In the genomic region with DNA sequence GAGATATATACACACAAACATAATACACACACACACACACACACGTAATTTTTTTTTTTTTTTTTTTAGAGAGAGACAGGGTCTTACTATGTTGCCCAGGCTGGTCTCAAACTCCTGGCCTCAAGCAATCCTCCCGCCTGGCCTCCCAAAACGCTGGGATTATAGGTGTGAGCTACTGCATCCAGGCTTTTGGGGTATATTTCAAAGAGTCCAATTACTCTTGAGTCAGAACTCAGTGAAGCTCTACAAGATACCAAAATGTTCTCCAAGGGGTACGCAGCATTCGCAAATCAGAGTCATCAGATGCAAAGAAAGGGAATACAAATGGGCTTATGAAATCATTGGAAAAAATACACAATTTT, we compare ENCODE assay signal across 8 cellular contexts. TPM values are rescaled to one million over a fixed set of nuclear protein-coding genes. Genes with fewer than 3 reads are reported as not detected.
DNase-seq lines count a peak whose midpoint lies in the region; ATAC-seq and TF ChIP-seq lines count a peak whose summit lies in the region.

No MANE protein-coding gene starts in this region.

- intact Hi-C loops in CD4-positive, alpha-beta T cell (cut with DNase I, micrococcal nuclease), result loop anchor here in 1 of 2 experiments (5.0 kb wide), 1 partner anchor 45 kb away; no protein-coding TSS in a partner anchor
- intact Hi-C loops in activated T-helper 1 cell treated with anti-CD3 and anti-CD28 coated beads, Interleukin-12 subunit alpha, Interleukin-12 subunit beta, Interleukin-2, Interleukin-4 antibody, amounts not matched to agents 30 ng/mL and 10 ng/mL and 1 ng/mL, durations not matched to agents 14 hours and 24 hours and 36 hours (cut with micrococcal nuclease), result loop anchor here (10.0 kb wide), 1 partner anchor 367 kb away; a partner anchor contains a TSS

- peak; percentile 6 for ATAC-seq in CD4-positive, alpha-beta T cell (ENCODE audit: poor library complexity)

- no peaks in the 10 kb centered on the region for H3K9me3 Mint-ChIP-seq in CD4-positive, alpha-beta T cell
- H3K9me3 Mint-ChIP-seq in activated T-helper 1 cell treated with anti-CD3 and anti-CD28 coated beads, Interleukin-12 subunit alpha, Interleukin-12 subunit beta, Interleukin-2, Interleukin-4 antibody, amounts not matched to agents 30 ng/mL and 10 ng/mL and 1 ng/mL, durations not matched to agents 14 hours and 24 hours and 36 hours, result peaks cover 4% of the 10 kb centered on the region

- no peak overlapping the region for H3K4me3 Mint-ChIP-seq in CD4-positive, alpha-beta T cell
- peak overlapping the region; percentile 38 for H3K4me3 Mint-ChIP-seq in activated T-helper 1 cell treated with anti-CD3 and anti-CD28 coated beads, Interleukin-12 subunit alpha, Interleukin-12 subunit beta, Interleukin-2, Interleukin-4 antibody, amounts not matched to agents 30 ng/mL and 10 ng/mL and 1 ng/mL, durations not matched to agents 14 hours and 24 hours and 36 hours

- no peaks in the 10 kb centered on the region for H3K36me3 Mint-ChIP-seq in CD4-positive, alpha-beta T cell (ENCODE audit: low read depth)
- H3K36me3 Mint-ChIP-seq in activated T-helper 1 cell treated with anti-CD3 and anti-CD28 coated beads, Interleukin-12 subunit alpha, Interleukin-12 subunit beta, Interleukin-2, Interleukin-4 antibody, amounts not matched to agents 30 ng/mL and 10 ng/mL and 1 ng/mL, durations not matched to agents 14 hours and 24 hours and 36 hours (ENCODE audit: low read depth), result peaks cover 2% of the 10 kb centered on the region

- peak overlapping the region; percentile 74 for H3K27ac Mint-ChIP-seq in CD4-positive, alpha-beta T cell
- peak overlapping the region; percentile 94 for H3K27ac Mint-ChIP-seq in activated T-helper 1 cell treated with anti-CD3 and anti-CD28 coated beads, Interleukin-12 subunit alpha, Interleukin-12 subunit beta, Interleukin-2, Interleukin-4 antibody, amounts not matched to agents 30 ng/mL and 10 ng/mL and 1 ng/mL, durations not matched to agents 14 hours and 24 hours and 36 hours

- H3K9ac ChIP-seq in mucosa of rectum (ENCODE audit: low read depth in 1 of 2, low read length in 2 of 2), result no peak overlapping the region

- no peaks in the 10 kb centered on the region for H3K27me3 ChIP-seq in CD4-positive, alpha-beta T cell (ENCODE audit: control insufficient read depth, insufficient read depth, low read length)
- H3K27me3 ChIP-seq in mucosa of rectum (ENCODE audit: control insufficient read depth in 2 of 2, insufficient read depth in 2 of 2, low read length in 2 of 2) (no peaks in the 10 kb centered on the region), BE2C (no peaks in the 10 kb centered on the region; the same call in 1 of the 2 replicates)

- H3K4me3 ChIP-seq in HEK293 (ENCODE audit: low read depth, low read length) (no peak overlapping the region), mucosa of rectum (ENCODE audit: low read length in 2 of 2) (no peak overlapping the region), BE2C (ENCODE audit: low read depth, low read length) (no peak overlapping the region)

- no peak for DNase-seq in CD4-positive, alpha-beta T cell
- no peak for DNase-seq in activated T-helper 1 cell treated with anti-CD3 and anti-CD28 coated beads, Interleukin-12 subunit alpha, Interleukin-12 subunit beta, Interleukin-2, Interleukin-4 antibody, amounts not matched to agents 30 ng/mL and 10 ng/mL and 1 ng/mL, durations not matched to agents 14 hours and 24 hours and 36 hours (ENCODE audit: low spot score)
- no peak for DNase-seq in BE2C
- no peak for DNase-seq in putamen (ENCODE audit: low spot score)
- DNase-seq in Kasumi-1 (lab: John Stamatoyannopoulos, UW), result no peak
- DNase-seq in NCI-H146 (lab: John Stamatoyannopoulos, UW), result no peak

- H3K36me3 ChIP-seq in HEK293 (ENCODE audit: control insufficient read depth in 2 of 2, insufficient read depth in 1 of 2, low read length in 2 of 2), result no peaks in the 10 kb centered on the region
- H3K36me3 ChIP-seq in mucosa of rectum (ENCODE audit: control insufficient read depth in 2 of 2, insufficient read depth in 2 of 2, low read length in 2 of 2), result no peaks in the 10 kb centered on the region
- H3K36me3 ChIP-seq in BE2C, result no peaks in the 10 kb centered on the region

- H3K27me3 Mint-ChIP-seq in CD4-positive, alpha-beta T cell, result no peaks in the 10 kb centered on the region
- no peaks in the 10 kb centered on the region for H3K27me3 Mint-ChIP-seq in activated T-helper 1 cell treated with anti-CD3 and anti-CD28 coated beads, Interleukin-12 subunit alpha, Interleukin-12 subunit beta, Interleukin-2, Interleukin-4 antibody, amounts not matched to agents 30 ng/mL and 10 ng/mL and 1 ng/mL, durations not matched to agents 14 hours and 24 hours and 36 hours (ENCODE audit: insufficient read depth)

- no peaks in the 10 kb centered on the region for H3K9me3 ChIP-seq in CD4-positive, alpha-beta T cell (ENCODE audit: control insufficient read depth, low read length)
- H3K9me3 ChIP-seq in HEK293 (ENCODE audit: control insufficient read depth, insufficient read depth, low read depth, low read length) (no peaks in the 10 kb centered on the region), mucosa of rectum (ENCODE audit: control insufficient read depth in 2 of 2, low read length in 2 of 2) (no peaks in the 10 kb centered on the region), BE2C (no peaks in the 10 kb centered on the region)

- CTCF ChIA-PET in CD4-positive, alpha-beta T cell (lab: Charles Lee), result interaction anchor here (3.2 kb wide), 1 partner anchor 54 kb away, joined by 17 read pairs; a partner anchor contains a TSS
- CTCF ChIA-PET in HEK293 (lab: Yijun Ruan, JAX), result interaction anchor here (0.7 to 0.9 kb wide), 2 partner anchors 193 to 493 kb away, joined by 3 read pairs; no protein-coding TSS in a partner anchor

- no peak overlapping the region for H3K27ac ChIP-seq in CD4-positive, alpha-beta T cell (ENCODE audit: low read depth, low read length)
- peak overlapping the region; percentile 25; the same call in 1 of the 2 replicates for H3K27ac ChIP-seq in HEK293 (ENCODE audit: extremely low read depth, low read depth, low read length)
- peak overlapping the region; percentile 77 to 78 for H3K27ac ChIP-seq in mucosa of rectum (ENCODE audit: low read depth in 2 of 2, low read length in 2 of 2)

- POLR2A ChIA-PET in CD4-positive, alpha-beta T cell (lab: Charles Lee), result interaction anchor here (1.2 to 2.4 kb wide), 2 partner anchors 43 to 54 kb away, joined by 8 to 18 read pairs; a partner anchor contains a TSS
- POLR2A ChIA-PET in HEK293 (lab: Yijun Ruan, JAX), result interaction anchor here (0.6 kb wide), 1 partner anchor 35 kb away, joined by 3 read pairs; no protein-coding TSS in a partner anchor

- H3K4me1 Mint-ChIP-seq in CD4-positive, alpha-beta T cell (ENCODE audit: low read depth), result peaks cover 37% of the 10 kb centered on the region
- H3K4me1 Mint-ChIP-seq in activated T-helper 1 cell treated with anti-CD3 and anti-CD28 coated beads, Interleukin-12 subunit alpha, Interleukin-12 subunit beta, Interleukin-2, Interleukin-4 antibody, amounts not matched to agents 30 ng/mL and 10 ng/mL and 1 ng/mL, durations not matched to agents 14 hours and 24 hours and 36 hours (ENCODE audit: low read depth), result peaks cover 71% of the 10 kb centered on the region

- H3K4me1 ChIP-seq in HEK293 (ENCODE audit: control insufficient read depth, insufficient read depth, low read length) (peaks cover 9% of the 10 kb centered on the region), mucosa of rectum (ENCODE audit: control insufficient read depth in 2 of 2, insufficient read depth in 2 of 2, low read length in 2 of 2) (peaks cover 14 to 24% of the 10 kb centered on the region in 2 donors), BE2C (peaks cover 11% of the 10 kb centered on the region)

- TF ChIP-seq CTCF in CD4-positive, alpha-beta T cell (IDR thresholded peaks at IDR 0.05), result no peak
- no peak for TF ChIP-seq CTCF in HEK293 (tag by site-specific recombination; IDR thresholded peaks at IDR 0.05)
- no peak for TF ChIP-seq CTCF in BE2C (IDR thresholded peaks at IDR 0.05; ENCODE audit: low read depth, low read length)

TF ChIP-seq in HEK293, 187 proteins besides CTCF, POLR2A, EP300 and RAD21 (continues in another document):
- TF ChIP-seq ZNF549 (tag by site-specific recombination; IDR thresholded peaks at IDR 0.05), result no peak
- no peak for TF ChIP-seq ZSCAN30 (tag by site-specific recombination; IDR thresholded peaks at IDR 0.05)
- TF ChIP-seq, protein P1, sequence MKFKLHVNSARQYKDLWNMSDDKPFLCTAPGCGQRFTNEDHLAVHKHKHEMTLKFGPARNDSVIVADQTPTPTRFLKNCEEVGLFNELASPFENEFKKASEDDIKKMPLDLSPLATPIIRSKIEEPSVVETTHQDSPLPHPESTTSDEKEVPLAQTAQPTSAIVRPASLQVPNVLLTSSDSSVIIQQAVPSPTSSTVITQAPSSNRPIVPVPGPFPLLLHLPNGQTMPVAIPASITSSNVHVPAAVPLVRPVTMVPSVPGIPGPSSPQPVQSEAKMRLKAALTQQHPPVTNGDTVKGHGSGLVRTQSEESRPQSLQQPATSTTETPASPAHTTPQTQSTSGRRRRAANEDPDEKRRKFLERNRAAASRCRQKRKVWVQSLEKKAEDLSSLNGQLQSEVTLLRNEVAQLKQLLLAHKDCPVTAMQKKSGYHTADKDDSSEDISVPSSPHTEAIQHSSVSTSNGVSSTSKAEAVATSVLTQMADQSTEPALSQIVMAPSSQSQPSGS (tag by site-specific recombination; IDR thresholded peaks at IDR 0.05; ENCODE audit: low read depth), result no peak
- TF ChIP-seq ZNF423 (tag by site-specific recombination; IDR thresholded peaks at IDR 0.05), result no peak
- TF ChIP-seq ZNF394 (tag by site-specific recombination; IDR thresholded peaks at IDR 0.05; ENCODE audit: borderline replicate concordance), result no peak
- TF ChIP-seq WT1 (tag by site-specific recombination; IDR thresholded peaks at IDR 0.05), result no peak
- TF ChIP-seq, protein P2, sequence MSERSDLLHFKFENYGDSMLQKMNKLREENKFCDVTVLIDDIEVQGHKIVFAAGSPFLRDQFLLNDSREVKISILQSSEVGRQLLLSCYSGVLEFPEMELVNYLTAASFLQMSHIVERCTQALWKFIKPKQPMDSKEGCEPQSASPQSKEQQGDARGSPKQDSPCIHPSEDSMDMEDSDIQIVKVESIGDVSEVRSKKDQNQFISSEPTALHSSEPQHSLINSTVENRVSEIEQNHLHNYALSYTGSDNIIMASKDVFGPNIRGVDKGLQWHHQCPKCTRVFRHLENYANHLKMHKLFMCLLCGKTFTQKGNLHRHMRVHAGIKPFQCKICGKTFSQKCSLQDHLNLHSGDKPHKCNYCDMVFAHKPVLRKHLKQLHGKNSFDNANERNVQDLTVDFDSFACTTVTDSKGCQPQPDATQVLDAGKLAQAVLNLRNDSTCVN (tag by site-specific recombination; optimal IDR thresholded peaks at IDR 0.05), result no peak

RNA-seq across cellular contexts. Expression of a gene that starts 54.0 kb away (rescaled TPM):
- total RNA-seq in CD4-positive, alpha-beta T cell, result 1 to 10 TPM; 6.5 TPM
- 88.9 and 91.5 TPM in 2 replicates for total RNA-seq in activated T-helper 1 cell treated with anti-CD3 and anti-CD28 coated beads, Interleukin-12 subunit alpha, Interleukin-12 subunit beta, Interleukin-2, Interleukin-4 antibody, amounts not matched to agents 30 ng/mL and 10 ng/mL and 1 ng/mL, durations not matched to agents 14 hours and 24 hours and 36 hours
- 42.2 TPM for polyA plus RNA-seq in BE2C (2012; ENCODE audit: insufficient read depth, insufficient read length, low read depth)

Comparison
In these comparisons a context has a peak if more than half of its experiments do, and no peak if none do; other contexts are left out.
1. RNA of a gene that starts 54.0 kb away (total RNA-seq): 88.9 to 91.5 TPM in activated T-helper 1 cell treated with anti-CD3 and anti-CD28 coated beads, Interleukin-12 subunit alpha, Interleukin-12 subunit beta, Interleukin-2, Interleukin-4 antibody, amounts not matched to agents 30 ng/mL and 10 ng/mL and 1 ng/mL, durations not matched to agents 14 hours and 24 hours and 36 hours; 6.5 TPM in CD4-positive, alpha-beta T cell; every median in the first group is over 10 times any median in the second.